ENCODE assay signal across 24 cellular contexts in the genomic region with DNA sequence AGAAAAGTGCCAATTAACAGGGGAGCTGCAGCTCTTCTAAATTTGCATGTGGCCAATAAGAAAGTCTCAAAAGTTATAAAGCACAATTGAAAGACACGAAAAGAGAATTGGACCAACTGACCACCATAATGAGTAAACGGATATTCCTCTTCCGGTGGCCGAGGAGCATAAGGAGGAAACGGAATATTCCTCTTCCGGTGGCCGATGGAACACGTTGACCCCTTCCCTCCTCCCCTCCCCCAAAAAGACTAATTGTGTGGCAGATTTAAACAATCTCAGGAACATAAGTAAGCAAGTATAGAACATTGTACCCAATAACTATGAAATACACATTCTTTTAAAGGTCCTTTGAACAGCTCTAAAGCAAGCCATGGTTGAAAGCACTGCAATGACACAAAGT.
"Had no signal": no experiment of that assay in that cellular context is flagged by ENCODE, and none has a peak within 500 bp of the region (broad histone marks: within the 10 kb centered on the region; RNA-seq: fewer than 3 reads in every experiment).

No MANE protein-coding gene starts in this region.

- H3K27me3 ChIP-seq: ovary, right atrium auricular region, right lobe of liver, testis, thyroid gland, upper lobe of left lung had no signal

- H3K4me1 ChIP-seq: left ventricle myocardium inferior, right atrium auricular region, stomach, testis, thyroid gland, transverse colon, upper lobe of left lung had no signal

- DNase-seq: hippocampal formation; left colon; left ventricle myocardium inferior; mesendoderm; midbrain; mucosa of descending colon; naive thymus-derived CD4-positive, alpha-beta T cell; ovary; stimulated activated CD4-positive, alpha-beta T cell treated with anti-CD3 and anti-CD28 coated beads, Interleukin-12 subunit alpha, Interleukin-12 subunit beta, amount 100 ng/mL, for 4 hours; stimulated activated CD4-positive, alpha-beta T cell treated with anti-CD3 and anti-CD28 coated beads, Interleukin-15, amount 100 ng/mL, for 24 hours; stimulated activated CD4-positive, alpha-beta T cell treated with anti-CD3 and anti-CD28 coated beads, Interleukin-2, amount 100 ng/mL, for 24 hours; stimulated activated CD4-positive, alpha-beta T cell treated with anti-CD3 and anti-CD28 coated beads, Interleukin-4, amount 100 ng/mL, for 1 hour; stimulated activated naive B cell treated with anti-CD40 and anti-IgM and Interleukin-4, amounts not matched to agents 10 μg/mL and 1 μg/mL and 100 μg/mL, for 72 hours; stimulated activated naive CD8-positive, alpha-beta T cell treated with anti-CD3 and anti-CD28 coated beads, Interleukin-15, Interleukin-2, amounts not matched to agents 100 U/mL and 50 U/mL, for 24 hours; stomach; testis; thyroid gland; transverse colon; upper lobe of left lung had no signal

- H3K27ac ChIP-seq: left ventricle myocardium inferior, ovary, right atrium auricular region, right lobe of liver, skin epidermis, stomach, testis, thyroid gland, transverse colon, upper lobe of left lung had no signal

- H3K9me3 ChIP-seq: left ventricle myocardium inferior, mucosa of descending colon, ovary, right atrium auricular region, right lobe of liver, stomach, testis, thyroid gland, transverse colon, upper lobe of left lung had no signal

- H3K4me3 ChIP-seq: left ventricle myocardium inferior, lung, mucosa of descending colon, ovary, right atrium auricular region, right lobe of liver, skin epidermis, stomach, testis, thyroid gland, transverse colon, upper lobe of left lung had no signal

- H3K36me3 ChIP-seq: left ventricle myocardium inferior, ovary, right atrium auricular region, right lobe of liver, stomach, thyroid gland, transverse colon, upper lobe of left lung had no signal

- ATAC-seq: left colon; mucosa of descending colon; naive thymus-derived CD4-positive, alpha-beta T cell; natural killer cell treated with Interleukin-12 subunit alpha and Interleukin-12 subunit beta and Interleukin-15 and Interleukin-18, amount 100 ng/mL, for 72 hours; right lobe of liver; stimulated activated naive B cell treated with anti-CD40 and anti-IgM and Interleukin-4, amounts not matched to agents 10 μg/mL and 1 μg/mL and 100 μg/mL, for 72 hours; stimulated activated naive CD8-positive, alpha-beta T cell treated with anti-CD3 and anti-CD28 coated beads, Interleukin-15, Interleukin-2, amounts not matched to agents 100 U/mL and 50 U/mL, for 24 hours had no signal
